Comparison of ENCODE assay signal across 8 cellular contexts in the genomic region with DNA sequence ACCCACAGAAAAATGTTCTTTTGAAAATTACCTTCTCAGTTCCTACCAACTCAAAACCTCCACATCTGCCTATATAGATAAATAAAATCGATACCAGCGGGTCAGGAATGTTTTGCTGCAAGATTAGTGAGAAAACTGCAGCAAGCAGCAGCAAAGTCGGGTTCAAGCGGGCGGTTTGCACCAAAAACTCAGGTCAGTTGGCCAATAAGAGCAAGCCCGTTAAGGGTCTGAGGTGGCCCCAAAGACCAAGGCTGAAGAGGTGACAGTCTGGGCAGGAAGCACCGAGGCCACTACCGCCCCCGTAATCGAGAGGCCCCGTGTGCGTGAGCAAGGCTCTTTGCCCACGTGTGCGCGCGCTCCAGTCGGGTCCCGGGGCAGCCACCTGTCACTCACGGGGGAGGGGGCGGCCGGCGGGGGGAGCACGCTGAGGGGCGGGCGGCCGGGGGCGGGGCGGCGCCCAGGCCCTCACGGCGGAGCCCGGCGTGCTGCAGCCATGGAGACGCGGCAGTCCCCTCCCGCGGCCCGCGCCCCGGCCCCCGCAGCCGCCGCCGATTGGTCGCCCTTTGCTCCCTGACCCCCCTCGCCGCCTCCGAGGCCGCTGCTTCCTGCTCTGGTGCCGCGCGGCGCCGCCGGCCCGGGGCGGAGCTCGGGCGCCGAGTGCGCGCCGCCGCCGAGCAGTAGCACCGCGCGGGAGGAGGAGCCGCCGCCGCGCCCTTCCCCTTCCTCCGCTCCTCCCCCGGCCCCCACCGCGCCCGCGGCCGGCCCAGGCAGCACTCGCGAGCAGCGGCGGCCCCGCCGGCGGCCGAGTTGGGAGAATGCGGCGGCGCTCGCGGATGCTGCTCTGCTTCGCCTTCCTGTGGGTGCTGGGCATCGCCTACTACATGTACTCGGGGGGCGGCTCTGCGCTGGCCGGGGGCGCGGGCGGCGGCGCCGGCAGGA. TPM values are rescaled to one million over a fixed set of nuclear protein-coding genes. Genes with fewer than 3 reads are reported as not detected.
DNase-seq lines count a peak whose midpoint lies in the region; ATAC-seq and TF ChIP-seq lines count a peak whose summit lies in the region.

Gene GALNT2 (plus strand): TSS at position 773 of the 939 bp plus-strand sequence. CDS start 43 bp downstream, at position 816.

- H3K36me3 ChIP-seq in BJ (ENCODE audit: control insufficient read depth, insufficient read depth, low read length) = no peaks in the 10 kb centered on the region

- CTCF ChIA-PET in BJ (lab: Yijun Ruan, JAX) = interaction anchor here (0.6 to 1.0 kb wide), 3 partner anchors 119 to 201 kb away, joined by 3 to 4 read pairs (median 3); no protein-coding TSS in a partner anchor

- peak within 1 kb of the TSS; percentile 89 for H3K4me3 ChIP-seq in BJ (ENCODE audit: low read depth, low read length)

- TF ChIP-seq CTCF in BJ (IDR thresholded peaks at IDR 0.05; ENCODE audit: insufficient read depth, low read depth, low read length) = no peak

- DNase-seq in BJ (ENCODE audit: low read depth) = peak; percentile 31
- DNase-seq in GM19240 (ENCODE audit: insufficient read length, low spot score) = peak; percentile 95
- DNase-seq in NCI-H526 (lab: John Stamatoyannopoulos, UW) = peak; percentile 55 to 92
- peak; percentile 85 to 90 for DNase-seq in activated CD4-positive, alpha-beta T cell treated with anti-CD3 and anti-CD28 coated beads for 4 hours
- peak; percentile 94 for DNase-seq in kidney tubule cell (ENCODE audit: low spot score)
- DNase-seq in stimulated activated CD4-positive, alpha-beta T cell treated with anti-CD3 and anti-CD28 coated beads, Interleukin-1b, Interleukin-23, amount 100 ng/mL, for 1 hour (ENCODE audit: low read depth in 2 of 2) = peak; percentile 69 to 70

- POLR2A ChIA-PET in BJ (lab: Charles Lee) = no interaction called here

- peak; percentile 80 for ATAC-seq in HG03442 (IDR thresholded peaks at IDR 0.05; ENCODE audit: unreplicated experiment)

- H3K27me3 ChIP-seq in BJ (ENCODE audit: control insufficient read depth, insufficient read depth, low read length) = no peaks in the 10 kb centered on the region

- peak within 1 kb of the TSS; percentile 83 for H3K27ac ChIP-seq in cingulate gyrus (ENCODE audit: low read depth, low read length)

RNA-seq across cellular contexts. Expression of gene GALNT2, which starts in this region (rescaled TPM):
- 70.6 and 90.9 TPM in 2 replicates for polyA plus RNA-seq in BJ (2011; rRNA removed)
- 54.5 and 58.4 TPM in 2 replicates for polyA minus RNA-seq in BJ (2011; rRNA and poly(A)+ RNA removed)

Comparison
In these comparisons a context has a peak if more than half of its experiments do, and no peak if none do; other contexts are left out.
1. Peak in every context shown above with its lines: DNase-seq, ATAC-seq, H3K4me3 ChIP-seq and H3K27ac ChIP-seq.
2. DNase-seq: peak in every context shown above with its lines; median percentile 95 in GM19240; 94 in kidney tubule cell; 88 in activated CD4-positive, alpha-beta T cell treated with anti-CD3 and anti-CD28 coated beads for 4 hours; 74 in NCI-H526; 70 in stimulated activated CD4-positive, alpha-beta T cell treated with anti-CD3 and anti-CD28 coated beads, Interleukin-1b, Interleukin-23, amount 100 ng/mL, for 1 hour; 31 in BJ.